16 cellular contexts compared by ENCODE assay signal in genomic region chr4:152328595-152328994, GRCh38.
DNase-seq lines count a peak whose midpoint lies in the region; FAIRE-seq and TF ChIP-seq lines count a peak whose summit lies in the region.
"Had no signal": no experiment of that assay in that cellular context is flagged by ENCODE, and none has a peak within 500 bp of the region (broad histone marks: within the 10 kb centered on the region; RNA-seq: fewer than 3 reads in every experiment).

No MANE protein-coding gene starts in this region.

- H3K27me3 ChIP-seq in adipocyte (replicated peaks; ENCODE audit: control insufficient read depth, insufficient read depth, low read length) (no peaks in the 10 kb centered on the region), brain microvascular endothelial cell (replicated peaks) (no peaks in the 10 kb centered on the region)
- H3K27me3 ChIP-seq: uterus had no signal

- in situ Hi-C loops in brain microvascular endothelial cell (cut with HindIII; ENCODE audit: low pct_ligation_motif_present, low sequenced_read_pairs): no loop called here

- DNase-seq in AG09309 (ENCODE audit: low read depth) (peak; percentile 57), HTR-8/SVneo (ENCODE audit: insufficient read length, low spot score) (peak; percentile 13), adipocyte (ENCODE audit: low read depth) (peak; percentile 86), islet precursor cell (peak; percentile 61), brain microvascular endothelial cell (no peak)
- no peak for DNase-seq in activated CD8-positive, alpha-beta memory T cell treated with anti-CD3 and anti-CD28 coated beads, Interleukin-2, amount 50 U/mL, for 48 hours
- DNase-seq in stimulated activated CD4-positive, alpha-beta T cell treated with anti-CD3 and anti-CD28 coated beads, Interleukin-12 subunit alpha, Interleukin-12 subunit beta, amount 100 ng/mL, for 4 hours: no peak
- no peak for DNase-seq in activated effector memory CD4-positive, alpha-beta T cell treated with Interleukin-2 at 50 U/mL for 16 hours
- DNase-seq: activated naive CD4-positive, alpha-beta T cell treated with anti-CD3 and anti-CD28 coated beads, Interleukin-2, amount 10 ng/mL, durations not matched to agents 7 days and 5 days; Caco-2; Kasumi-1; naive B cell; NCI-H1930; NCI-H774; stimulated activated naive CD4-positive, alpha-beta T cell treated with Interleukin-2 at 50 U/mL for 16 hours; uterus had no signal

- FAIRE-seq in HTR-8/SVneo (lab: Jason Lieb, UNC): no peak

- no peak overlapping the region for H3K4me3 ChIP-seq in AG09309 (ENCODE audit: control insufficient read depth, low read depth, low read length)
- H3K4me3 ChIP-seq in adipocyte (ENCODE audit: low read length): no peak overlapping the region
- H3K4me3 ChIP-seq in brain microvascular endothelial cell (ENCODE audit: low read depth, low read length): no peak overlapping the region
- H3K4me3 ChIP-seq: uterus had no signal

- no peaks in the 10 kb centered on the region for H3K9me3 ChIP-seq in adipocyte (ENCODE audit: control insufficient read depth, low read length)
- H3K9me3 ChIP-seq: Caco-2, uterus had no signal

- H3K36me3 ChIP-seq in adipocyte (ENCODE audit: control insufficient read depth, insufficient read depth, low read length, severe bottlenecking) (peaks cover 92% of the 10 kb centered on the region), brain microvascular endothelial cell (replicated peaks) (peaks cover 2% of the 10 kb centered on the region)
- H3K36me3 ChIP-seq: uterus had no signal

- no peak overlapping the region for H3K27ac ChIP-seq in brain microvascular endothelial cell
- H3K27ac ChIP-seq: uterus had no signal

- TF ChIP-seq CTCF in AG09309 (IDR thresholded peaks at IDR 0.05; ENCODE audit: control insufficient read depth, insufficient read depth, low read depth, low read length, missing control alignments): no peak
- TF ChIP-seq CTCF in brain microvascular endothelial cell (IDR thresholded peaks at IDR 0.05; ENCODE audit: low read depth, low read length, missing control alignments): no peak

- peaks cover 14% of the 10 kb centered on the region for H3K4me1 ChIP-seq in adipocyte (ENCODE audit: control insufficient read depth, insufficient read depth, low read length)
- H3K4me1 ChIP-seq: uterus had no signal

- no peak overlapping the region for H3K9ac ChIP-seq in adipocyte (ENCODE audit: low read length)

Comparison
In these comparisons a context has a peak if more than half of its experiments do, and no peak if none do; other contexts are left out.
1. DNase-seq: peak in AG09309 (single experiment), HTR-8/SVneo (single experiment), adipocyte (single experiment) and islet precursor cell (single experiment); none in brain microvascular endothelial cell (single experiment), activated CD8-positive, alpha-beta memory T cell treated with anti-CD3 and anti-CD28 coated beads, Interleukin-2, amount 50 U/mL, for 48 hours (single experiment), stimulated activated CD4-positive, alpha-beta T cell treated with anti-CD3 and anti-CD28 coated beads, Interleukin-12 subunit alpha, Interleukin-12 subunit beta, amount 100 ng/mL, for 4 hours (single experiment) and activated effector memory CD4-positive, alpha-beta T cell treated with Interleukin-2 at 50 U/mL for 16 hours (single experiment).